ENCODE assay signal across 1 cellular context in genomic region chr5:144433140-144433822, GRCh38.
TF ChIP-seq lines count a peak whose summit lies in the region.

No MANE protein-coding gene starts in this region.

TF ChIP-seq in HepG2, 621 proteins besides CTCF, POLR2A, EP300 and RAD21:
- TF ChIP-seq ZBTB40 (IDR thresholded peaks at IDR 0.05) (no peak), ZBTB40 (CRISPR knock-in tag; IDR thresholded peaks at IDR 0.05) (no peak), ZNF703 (CRISPR knock-in tag; IDR thresholded peaks at IDR 0.05; ENCODE audit: borderline replicate concordance) (no peak), TEAD3 (CRISPR knock-in tag; optimal IDR thresholded peaks at IDR 0.05; ENCODE audit: borderline replicate concordance) (no peak), RARA (CRISPR knock-in tag; IDR thresholded peaks at IDR 0.05) (no peak), HNF4G (IDR thresholded peaks at IDR 0.05; ENCODE audit: borderline replicate concordance, low read depth, low read length) (no peak), HNF4G (CRISPR knock-in tag; IDR thresholded peaks at IDR 0.05; ENCODE audit: borderline replicate concordance, low read depth) (no peak), PAF1 (CRISPR knock-in tag; IDR thresholded peaks at IDR 0.05) (no peak), ZNF549 (CRISPR knock-in tag; IDR thresholded peaks at IDR 0.05) (no peak), ZNF253 (CRISPR knock-in tag; IDR thresholded peaks at IDR 0.05; ENCODE audit: borderline replicate concordance) (no peak), ZNF670 (CRISPR knock-in tag; IDR thresholded peaks at IDR 0.05; ENCODE audit: borderline replicate concordance) (no peak), REPIN1 (CRISPR knock-in tag; IDR thresholded peaks at IDR 0.05; ENCODE audit: borderline replicate concordance, low read depth) (no peak)
